In genomic region chr16:3983081-3983520, GRCh38 we compare ENCODE assay signal across 8 cellular contexts.
A peak's percentile ranks its signal among the peaks of the same experiment; 100 is the strongest.
DNase-seq lines count a peak whose midpoint lies in the region; ATAC-seq and TF ChIP-seq lines count a peak whose summit lies in the region.

No MANE protein-coding gene starts in this region.

- no peaks in the 10 kb centered on the region for H3K27me3 ChIP-seq in Loucy (ENCODE audit: insufficient read depth, low read length, poor library complexity, severe bottlenecking)
- H3K27me3 ChIP-seq in mammary epithelial cell (ENCODE audit: insufficient read depth, low read length), result no peaks in the 10 kb centered on the region

- no peak overlapping the region for H3K27ac ChIP-seq in mammary epithelial cell (ENCODE audit: insufficient read depth, low read depth, low read length)

- peaks cover 7 to 9% (median 7%) of the 10 kb centered on the region in 3 donors for H3K4me1 Mint-ChIP-seq in T-cell

- no TSS peak for BruUV-seq in mammary epithelial cell (replicated peaks; lab: Mats Ljungman, UMichigan)

- CTCF ChIA-PET in T-cell (lab: Charles Lee), result interaction anchor here in 1 of 2 donors (0.8 to 1.6 kb wide), 2 partner anchors 20 to 271 kb away, joined by 4 to 9 read pairs; no protein-coding TSS in a partner anchor
- CTCF ChIA-PET in mammary epithelial cell (lab: Charles Lee; ENCODE audit: low non-redundant PET), result interaction anchor here (0.6 to 1.8 kb wide), 5 partner anchors 8 to 271 kb away, joined by 3 to 13 read pairs (median 4); no protein-coding TSS in a partner anchor

- H3K4me3 ChIP-seq in Loucy (ENCODE audit: low read length, poor library complexity, severe bottlenecking) (no peak overlapping the region), mammary epithelial cell (replicated peaks in 1 of 3; ENCODE audit: insufficient read depth in 1 of 3, low read depth in 2 of 3, low read length in 3 of 3) (no peak overlapping the region)

- H3K9me2 ChIP-seq in Loucy (replicated peaks; ENCODE audit: low read depth, low read length), result no peaks in the 10 kb centered on the region

- peak overlapping the region; percentile 34 to 57 for H3K27ac Mint-ChIP-seq in T-cell

- H3K4me3 Mint-ChIP-seq in T-cell, result peak overlapping the region in 1 of 3 donors; percentile 50

- H2AFZ ChIP-seq in Loucy (ENCODE audit: low read length) (no peak overlapping the region; the same call in 1 of the 2 replicates), mammary epithelial cell (ENCODE audit: low read depth, low read length) (peak overlapping the region; percentile 48)

- DNase-seq in COR-L47 (lab: John Stamatoyannopoulos, UW) (peak; percentile 85), T-cell (peak in 25 of 34 experiments; percentile 8 to 48 (median 18)), mammary epithelial cell (peak; percentile 58), iris pigment epithelial cell (ENCODE audit: low read depth) (peak; percentile 61), OCI-M2 (lab: John Stamatoyannopoulos, UW; ENCODE audit: unreplicated experiment) (no peak)
- DNase-seq in stimulated activated CD4-positive, alpha-beta T cell treated with anti-CD3 and anti-CD28 coated beads, Interleukin-2, amount 100 ng/mL, for 48 hours, result peak; percentile 22 to 25

- no peaks in the 10 kb centered on the region for H3K9me3 ChIP-seq in Loucy (ENCODE audit: insufficient read depth, low read depth, low read length)
- H3K9me3 ChIP-seq in mammary epithelial cell (replicated peaks; ENCODE audit: insufficient read depth, low read length), result no peaks in the 10 kb centered on the region

- no peak overlapping the region for H3K4me2 ChIP-seq in Loucy (ENCODE audit: low read depth, low read length, poor library complexity, severe bottlenecking)
- peak overlapping the region; percentile 48 for H3K4me2 ChIP-seq in mammary epithelial cell (ENCODE audit: insufficient read depth, low read depth, low read length)

- POLR2A ChIA-PET in T-cell (lab: Charles Lee), result no interaction called here

- no peaks in the 10 kb centered on the region for H3K79me2 ChIP-seq in Loucy (ENCODE audit: insufficient read depth, low read length)
- H3K79me2 ChIP-seq in mammary epithelial cell (ENCODE audit: insufficient read depth, low read length), result no peaks in the 10 kb centered on the region

- dilution Hi-C loops in mammary epithelial cell (cut with HindIII; ENCODE audit: low sequenced_read_pairs), result no loop called here

- H3K9me3 Mint-ChIP-seq in T-cell, result no peaks in the 10 kb centered on the region

- intact Hi-C loops in mammary epithelial cell (cut with micrococcal nuclease), result loop anchor here (1.0 to 5.0 kb wide), 8 partner anchors 69 to 419 kb away; partner anchors contain the start of gene TFAP4

- no peaks in the 10 kb centered on the region for H3K27me3 Mint-ChIP-seq in T-cell

- in situ Hi-C loops in mammary epithelial cell (cut with MboI; ENCODE audit: low sequenced_read_pairs in 2 of 2), result no loop called here

- H3K36me3 ChIP-seq in Loucy (ENCODE audit: insufficient read depth, low read length) (no peaks in the 10 kb centered on the region), mammary epithelial cell (ENCODE audit: insufficient read depth, low read length) (no peaks in the 10 kb centered on the region)

- H3F3A ChIP-seq in Loucy (ENCODE audit: low read depth), result no peaks in the 10 kb centered on the region

- H3K36me3 Mint-ChIP-seq in T-cell, result peaks cover 10% of the 10 kb centered on the region

- H3K9ac ChIP-seq in Loucy (ENCODE audit: low read depth, low read length, poor library complexity, severe bottlenecking), result no peak overlapping the region
- H3K9ac ChIP-seq in mammary epithelial cell (ENCODE audit: insufficient read depth, low read length), result no peak overlapping the region

- no peaks in the 10 kb centered on the region for H3K4me1 ChIP-seq in Loucy (ENCODE audit: insufficient read depth, low read length, poor library complexity, severe bottlenecking)
- H3K4me1 ChIP-seq in mammary epithelial cell (ENCODE audit: insufficient read depth, low read length), result peaks cover 7% of the 10 kb centered on the region

- no peaks in the 10 kb centered on the region for H4K20me1 ChIP-seq in Loucy (ENCODE audit: insufficient read depth, low read length, poor library complexity, severe bottlenecking)
- H4K20me1 ChIP-seq in mammary epithelial cell (ENCODE audit: insufficient read depth, low read length), result no peaks in the 10 kb centered on the region

- TF ChIP-seq CTCF in Loucy (conservative IDR thresholded peaks at IDR 0.05; ENCODE audit: low read length), result peak; percentile 51
- peak; percentile 73 to 93 for TF ChIP-seq CTCF in mammary epithelial cell (conservative IDR thresholded peaks at IDR 0.05 in 1 of 2, IDR thresholded peaks at IDR 0.05 in 1 of 2; ENCODE audit: extremely low read depth in 1 of 2, insufficient read depth in 1 of 2, low read depth in 1 of 2, low read length in 2 of 2)

- 17% methylated on average over 12 of the region's 22 CpGs for WGBS in mammary epithelial cell (ENCODE audit: low coverage, missing lambda C conversion rate)

- ATAC-seq in T-cell (replicated peaks in 1 of 4) (peak; percentile 37 to 85 (median 68)), HG03521 (IDR thresholded peaks at IDR 0.05; ENCODE audit: unreplicated experiment) (no peak)
